Comparison of ENCODE assay signal across 13 cellular contexts in genomic region chr1:197799271-197799670, GRCh38. TPM values are rescaled to one million over a fixed set of nuclear protein-coding genes. Genes with fewer than 3 reads are reported as not detected.
A peak's percentile ranks its signal among the peaks of the same experiment; 100 is the strongest.
DNase-seq lines count a peak whose midpoint lies in the region; ATAC-seq and TF ChIP-seq lines count a peak whose summit lies in the region.
"Had no signal": no experiment of that assay in that cellular context is flagged by ENCODE, and none has a peak within 500 bp of the region (broad histone marks: within the 10 kb centered on the region; RNA-seq: fewer than 3 reads in every experiment).

No MANE protein-coding gene starts in this region.

- POLR2A ChIA-PET in CD8-positive, alpha-beta memory T cell (lab: Charles Lee), result no interaction called here

- peaks cover 0 to 6% of the 10 kb centered on the region in 2 donors for H3K27me3 Mint-ChIP-seq in CD8-positive, alpha-beta memory T cell
- peaks cover 2% of the 10 kb centered on the region for H3K27me3 Mint-ChIP-seq in activated naive CD4-positive, alpha-beta T cell treated with anti-CD3 and anti-CD28 coated beads for 36 hours (ENCODE audit: low read depth)
- H3K27me3 Mint-ChIP-seq: T-helper 17 cell had no signal

- in situ Hi-C loops in astrocyte of the cerebellum (cut with HindIII; ENCODE audit: low sequenced_read_pairs), result no loop called here

- H3K36me3 ChIP-seq in left lung, result no peaks in the 10 kb centered on the region
- H3K36me3 ChIP-seq in CD8-positive, alpha-beta memory T cell (ENCODE audit: insufficient read depth, low read length), result no peaks in the 10 kb centered on the region

- no peaks in the 10 kb centered on the region for H3K4me1 Mint-ChIP-seq in CD8-positive, alpha-beta memory T cell
- H3K4me1 Mint-ChIP-seq in activated naive CD4-positive, alpha-beta T cell treated with anti-CD3 and anti-CD28 coated beads for 36 hours (ENCODE audit: low read depth), result no peaks in the 10 kb centered on the region
- H3K4me1 Mint-ChIP-seq: T-helper 17 cell had no signal

- H3K27me3 ChIP-seq in left lung, result no peaks in the 10 kb centered on the region
- no peaks in the 10 kb centered on the region for H3K27me3 ChIP-seq in CD8-positive, alpha-beta memory T cell (ENCODE audit: insufficient read depth, low read length, poor library complexity, severe bottlenecking)

- no peak overlapping the region for H3K27ac Mint-ChIP-seq in CD8-positive, alpha-beta memory T cell
- H3K27ac Mint-ChIP-seq in activated naive CD4-positive, alpha-beta T cell treated with anti-CD3 and anti-CD28 coated beads for 36 hours, result no peak overlapping the region
- H3K27ac Mint-ChIP-seq: nephron progenitor cell, T-helper 17 cell had no signal

- TF ChIP-seq CTCF in astrocyte of the cerebellum (IDR thresholded peaks at IDR 0.05; ENCODE audit: low read depth, low read length, missing control alignments) (no peak), left lung (IDR thresholded peaks at IDR 0.05) (no peak)

- H3K9me3 ChIP-seq in left lung, result peaks cover 0 to 42% of the 10 kb centered on the region in 2 donors
- peaks cover 9% of the 10 kb centered on the region for H3K9me3 ChIP-seq in CD8-positive, alpha-beta memory T cell (ENCODE audit: low read length)

- CTCF ChIA-PET in CD8-positive, alpha-beta memory T cell (lab: Charles Lee), result no interaction called here
- CTCF ChIA-PET in activated naive CD4-positive, alpha-beta T cell treated with anti-CD3 and anti-CD28 coated beads for 36 hours (lab: Charles Lee), result no interaction called here

- peaks cover 32 to 39% (median 34%) of the 10 kb centered on the region in 5 donors for H3K9me3 Mint-ChIP-seq in CD8-positive, alpha-beta memory T cell
- H3K9me3 Mint-ChIP-seq in activated naive CD4-positive, alpha-beta T cell treated with anti-CD3 and anti-CD28 coated beads for 36 hours, result peaks cover 28% of the 10 kb centered on the region

- H3K27ac ChIP-seq in left lung, result no peak overlapping the region
- H3K27ac ChIP-seq in CD8-positive, alpha-beta memory T cell (ENCODE audit: low read depth, low read length), result no peak overlapping the region

- intact Hi-C loops in left lung (cut with DNase I), result no loop called here
- intact Hi-C loops in activated naive CD4-positive, alpha-beta T cell treated with anti-CD3 and anti-CD28 coated beads for 36 hours (cut with micrococcal nuclease), result no loop called here

- H3K36me3 Mint-ChIP-seq in CD8-positive, alpha-beta memory T cell, result peaks cover 5 to 39% (median 11%) of the 10 kb centered on the region in 3 donors
- peaks cover 11% of the 10 kb centered on the region for H3K36me3 Mint-ChIP-seq in activated naive CD4-positive, alpha-beta T cell treated with anti-CD3 and anti-CD28 coated beads for 36 hours (ENCODE audit: low read depth)

- H3K4me3 ChIP-seq in astrocyte of the cerebellum (ENCODE audit: low read depth, low read length), result no peak overlapping the region
- no peak overlapping the region for H3K4me3 ChIP-seq in left lung
- H3K4me3 ChIP-seq in CD8-positive, alpha-beta memory T cell (ENCODE audit: low read length), result no peak overlapping the region

- H3K4me1 ChIP-seq in left lung, result no peaks in the 10 kb centered on the region
- H3K4me1 ChIP-seq in CD8-positive, alpha-beta memory T cell (ENCODE audit: insufficient read depth, low read length), result no peaks in the 10 kb centered on the region

- H3K4me3 Mint-ChIP-seq in CD8-positive, alpha-beta memory T cell, result no peak overlapping the region
- no peak overlapping the region for H3K4me3 Mint-ChIP-seq in activated naive CD4-positive, alpha-beta T cell treated with anti-CD3 and anti-CD28 coated beads for 36 hours
- H3K4me3 Mint-ChIP-seq: nephron progenitor cell, T-helper 17 cell had no signal

- peak; percentile 73 for DNase-seq in AG20443 (ENCODE audit: low spot score)
- peak; percentile 37 for DNase-seq in HS-5 (ENCODE audit: low read depth)
- peak; percentile 22 for DNase-seq in astrocyte of the cerebellum (ENCODE audit: low read depth)
- DNase-seq in left lung, result peak in 1 of 2 donors; percentile 45
- no peak for DNase-seq in hypothalamus (lab: John Stamatoyannopoulos, UW)
- no peak for DNase-seq in CD8-positive, alpha-beta memory T cell
- DNase-seq in activated naive CD4-positive, alpha-beta T cell treated with anti-CD3 and anti-CD28 coated beads for 36 hours, result no peak
- DNase-seq in SHP77 treated with DMSO at 0.1 percent for 48 hours (lab: John Stamatoyannopoulos, UW), result no peak
- DNase-seq: Calu3, caudate nucleus, NCI-H526 treated with DMSO at 0.1 percent for 48 hours, nephron progenitor cell, T-helper 17 cell had no signal

- peak; percentile 93 for ATAC-seq in left lung
- ATAC-seq: T-helper 17 cell had no signal

RNA-seq across cellular contexts. Expression of gene DENND1B, which starts 24.0 kb away (rescaled TPM):
- total RNA-seq in left lung, result 10 to 100 TPM; 16.4 to 17.2 TPM
- total RNA-seq in CD8-positive, alpha-beta memory T cell, result 10 to 100 TPM; 10.6 to 12.0 TPM
- 14.8 TPM for polyA plus RNA-seq in CD8-positive, alpha-beta memory T cell
- 1 to 10 TPM; 8.9 to 9.7 TPM for total RNA-seq in activated naive CD4-positive, alpha-beta T cell treated with anti-CD3 and anti-CD28 coated beads for 36 hours

Comparison
In these comparisons a context has a peak if more than half of its experiments do, and no peak if none do; other contexts are left out.
1. DNase-seq: peak in AG20443 (single experiment), HS-5 (single experiment) and astrocyte of the cerebellum (single experiment); none in hypothalamus (0 of 51), CD8-positive, alpha-beta memory T cell (0 of 5), activated naive CD4-positive, alpha-beta T cell treated with anti-CD3 and anti-CD28 coated beads for 36 hours (single experiment) and SHP77 treated with DMSO at 0.1 percent for 48 hours (single experiment).